11 cellular contexts compared by ENCODE assay signal in the genomic region with DNA sequence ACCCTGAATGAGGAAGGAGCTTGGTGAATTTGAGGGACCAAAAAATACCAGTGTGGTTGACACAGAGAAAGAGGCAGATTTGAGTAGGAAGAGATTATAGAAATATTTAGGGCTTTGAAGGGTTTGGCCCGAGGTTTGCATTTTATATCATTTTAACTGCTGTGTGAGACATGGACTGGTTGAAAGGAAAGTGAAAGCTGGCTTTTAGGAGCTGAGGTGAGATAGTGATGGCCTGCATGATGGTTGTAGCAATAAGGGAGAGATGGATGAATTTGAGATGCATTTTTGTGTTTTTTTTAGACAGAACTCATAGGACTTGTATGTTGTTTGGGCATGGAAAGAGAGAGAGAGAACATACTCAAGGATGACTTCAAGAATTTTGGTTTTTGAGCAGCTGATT. TPM values are rescaled to one million over a fixed set of nuclear protein-coding genes. Genes with fewer than 3 reads are reported as not detected.
DNase-seq lines count a peak whose midpoint lies in the region; ATAC-seq and TF ChIP-seq lines count a peak whose summit lies in the region.
"Had no signal": no experiment of that assay in that cellular context is flagged by ENCODE, and none has a peak within 500 bp of the region (broad histone marks: within the 10 kb centered on the region; RNA-seq: fewer than 3 reads in every experiment).

No MANE protein-coding gene starts in this region.

- H3K4me3 Mint-ChIP-seq in MCF 10A (ENCODE audit: unreplicated experiment) (peak overlapping the region; percentile 1), T-helper 17 cell (peak overlapping the region; percentile 4)
- H3K4me3 Mint-ChIP-seq in activated CD4-positive, alpha-beta memory T cell treated with anti-CD3 and anti-CD28 coated beads for 36 hours = no peak overlapping the region

- CTCF ChIA-PET in MCF 10A (lab: Yijun Ruan, JAX) = interaction anchor here (1.2 kb wide), 1 partner anchor 14 kb away, joined by 3 read pairs; no protein-coding TSS in a partner anchor
- CTCF ChIA-PET in activated CD4-positive, alpha-beta memory T cell treated with anti-CD3 and anti-CD28 coated beads for 36 hours (lab: Charles Lee) = interaction anchor here (1.0 kb wide), 1 partner anchor 16 kb away, joined by 4 read pairs; no protein-coding TSS in a partner anchor

- H3K4me1 Mint-ChIP-seq in MCF 10A (ENCODE audit: insufficient read depth, unreplicated experiment) = peaks cover 32% of the 10 kb centered on the region
- peaks cover 7% of the 10 kb centered on the region for H3K4me1 Mint-ChIP-seq in T-helper 17 cell
- H3K4me1 Mint-ChIP-seq in activated CD4-positive, alpha-beta memory T cell treated with anti-CD3 and anti-CD28 coated beads for 36 hours (ENCODE audit: low read depth) = peaks cover 6% of the 10 kb centered on the region

- BruUV-seq in MCF 10A (replicated peaks; lab: Mats Ljungman, UMichigan) = no TSS peak

- no peaks in the 10 kb centered on the region for H3K9me3 Mint-ChIP-seq in MCF 10A (ENCODE audit: unreplicated experiment)
- peaks cover 4% of the 10 kb centered on the region for H3K9me3 Mint-ChIP-seq in activated CD4-positive, alpha-beta memory T cell treated with anti-CD3 and anti-CD28 coated beads for 36 hours

- TF ChIP-seq CTCF in MCF 10A (IDR thresholded peaks at IDR 0.05; ENCODE audit: unreplicated experiment) = no peak
- no peak for TF ChIP-seq CTCF in breast epithelium (IDR thresholded peaks at IDR 0.05)
- TF ChIP-seq CTCF in WERI-Rb-1 (IDR thresholded peaks at IDR 0.05; ENCODE audit: low read depth, low read length) = no peak

- TF ChIP-seq POLR2A in breast epithelium (IDR thresholded peaks at IDR 0.05) = no peak

- ATAC-seq in HG02840 (IDR thresholded peaks at IDR 0.05; ENCODE audit: low FRiP score, unreplicated experiment) (peak; percentile 62), T-helper 17 cell (no peak), HG03108 (IDR thresholded peaks at IDR 0.05; ENCODE audit: unreplicated experiment) (no peak)

- DNase-seq in MCF 10A (ENCODE audit: unreplicated experiment) = no peak
- DNase-seq in breast epithelium (ENCODE audit: low spot score in 2 of 2) = no peak
- no peak for DNase-seq in T-helper 17 cell
- DNase-seq in activated CD4-positive, alpha-beta memory T cell treated with anti-CD3 and anti-CD28 coated beads for 36 hours = no peak
- DNase-seq in WERI-Rb-1 = no peak
- DNase-seq in iPS-NIHi7 (ENCODE audit: extremely low spot score) = no peak
- DNase-seq: NCI-H1694, thyroid gland had no signal

- peaks cover 30% of the 10 kb centered on the region for H3K36me3 Mint-ChIP-seq in MCF 10A (ENCODE audit: insufficient read depth, unreplicated experiment)
- peaks cover 2% of the 10 kb centered on the region for H3K36me3 Mint-ChIP-seq in T-helper 17 cell (ENCODE audit: low read depth)
- H3K36me3 Mint-ChIP-seq in activated CD4-positive, alpha-beta memory T cell treated with anti-CD3 and anti-CD28 coated beads for 36 hours = peaks cover 14% of the 10 kb centered on the region

- no peak overlapping the region for H3K27ac Mint-ChIP-seq in MCF 10A (ENCODE audit: low read depth, unreplicated experiment)
- no peak overlapping the region for H3K27ac Mint-ChIP-seq in T-helper 17 cell
- H3K27ac Mint-ChIP-seq in activated CD4-positive, alpha-beta memory T cell treated with anti-CD3 and anti-CD28 coated beads for 36 hours = no peak overlapping the region

- H3K9me3 ChIP-seq in breast epithelium (peaks cover 0 to 4% of the 10 kb centered on the region in 2 donors), T-helper 17 cell (ENCODE audit: control insufficient read depth, low read length, poor library complexity, severe bottlenecking) (no peaks in the 10 kb centered on the region), WERI-Rb-1 (ENCODE audit: severe bottlenecking) (no peaks in the 10 kb centered on the region)
- H3K9me3 ChIP-seq: thyroid gland had no signal

- no peak overlapping the region for H3K4me3 ChIP-seq in breast epithelium
- H3K4me3 ChIP-seq in WERI-Rb-1 (ENCODE audit: low read depth, low read length) = no peak overlapping the region
- H3K4me3 ChIP-seq: thyroid gland had no signal

- H3K27me3 Mint-ChIP-seq in MCF 10A (ENCODE audit: insufficient read depth, unreplicated experiment) (no peaks in the 10 kb centered on the region), T-helper 17 cell (no peaks in the 10 kb centered on the region)
- no peaks in the 10 kb centered on the region for H3K27me3 Mint-ChIP-seq in activated CD4-positive, alpha-beta memory T cell treated with anti-CD3 and anti-CD28 coated beads for 36 hours

- H3K4me1 ChIP-seq in breast epithelium = no peaks in the 10 kb centered on the region
- H3K4me1 ChIP-seq: thyroid gland had no signal

- H3K27me3 ChIP-seq in breast epithelium = no peaks in the 10 kb centered on the region
- no peaks in the 10 kb centered on the region for H3K27me3 ChIP-seq in WERI-Rb-1 (ENCODE audit: insufficient read depth, low read depth, severe bottlenecking)
- H3K27me3 ChIP-seq: thyroid gland had no signal

- H3K36me3 ChIP-seq in breast epithelium (no peaks in the 10 kb centered on the region), WERI-Rb-1 (peaks cover 6% of the 10 kb centered on the region; the same call in 1 of the 2 replicates)
- H3K36me3 ChIP-seq: thyroid gland had no signal

- POLR2A ChIA-PET in MCF 10A (lab: Yijun Ruan, JAX) = interaction anchor here (0.6 to 1.2 kb wide), 3 partner anchors 11 to 329 kb away, joined by 3 to 4 read pairs (median 3); a partner anchor contains a TSS
- POLR2A ChIA-PET in activated CD4-positive, alpha-beta memory T cell treated with anti-CD3 and anti-CD28 coated beads for 36 hours (lab: Charles Lee) = no interaction called here

- intact Hi-C loops in MCF 10A (cut with micrococcal nuclease) (no loop called here), breast epithelium (cut with DNase I; ENCODE audit: low total_unique reads) (no loop called here)
- intact Hi-C loops in activated CD4-positive, alpha-beta memory T cell treated with anti-CD3 and anti-CD28 coated beads for 36 hours (cut with micrococcal nuclease) = no loop called here

- no peak overlapping the region for H3K27ac ChIP-seq in breast epithelium
- no peak overlapping the region for H3K27ac ChIP-seq in WERI-Rb-1
- H3K27ac ChIP-seq: parathyroid adenoma, thyroid gland had no signal

RNA-seq across cellular contexts. Expression of a gene that starts 21.7 kb away (rescaled TPM):
- 71.1 and 73.4 TPM in 2 replicates for total RNA-seq in MCF 10A (2022)
- 10 to 100 TPM; 24.3 to 27.8 (median 27.2) TPM for total RNA-seq in breast epithelium
- total RNA-seq in T-helper 17 cell = 10 to 100 TPM in 1 of 2 donors, 1 to 10 TPM in 1; 9.8 to 15.1 TPM
- total RNA-seq in activated CD4-positive, alpha-beta memory T cell treated with anti-CD3 and anti-CD28 coated beads for 36 hours = 1 to 10 TPM; 9.1 to 9.5 TPM
